In genomic region chr4:23333946-23334878, GRCh38 we compare ENCODE assay signal across 9 cellular contexts.
DNase-seq lines count a peak whose midpoint lies in the region; FAIRE-seq and TF ChIP-seq lines count a peak whose summit lies in the region.
"Had no signal": no experiment of that assay in that cellular context is flagged by ENCODE, and none has a peak within 500 bp of the region (broad histone marks: within the 10 kb centered on the region; RNA-seq: fewer than 3 reads in every experiment).

No MANE protein-coding gene starts in this region.

- dilution Hi-C loops in endothelial cell of umbilical vein (cut with MboI; ENCODE audit: extremely low pct_ligation_motif_present, low sequenced_read_pairs) = no loop called here

- no peak overlapping the region for H3K9ac ChIP-seq in endothelial cell of umbilical vein (replicated peaks; ENCODE audit: extremely low read depth, insufficient read depth, low read length)

- CTCF ChIA-PET in HEK293 (lab: Yijun Ruan, JAX) (interaction anchor here (0.6 kb wide), 1 partner anchor 58 kb away, joined by 3 read pairs; no protein-coding TSS in a partner anchor), endothelial cell of umbilical vein (lab: Charles Lee) (no interaction called here)

- TF ChIP-seq CTCF in HEK293 (tag by site-specific recombination; IDR thresholded peaks at IDR 0.05) (no peak), endothelial cell of umbilical vein (IDR thresholded peaks at IDR 0.05; ENCODE audit: extremely low read depth in 1 of 2, insufficient read depth in 1 of 2, low read depth in 1 of 2, low read length in 2 of 2) (no peak), neutrophil (IDR thresholded peaks at IDR 0.05) (no peak)

- H3K79me2 ChIP-seq in endothelial cell of umbilical vein (ENCODE audit: control insufficient read depth, insufficient read depth, low read length) = no peaks in the 10 kb centered on the region

- no peaks in the 10 kb centered on the region for H3K36me3 ChIP-seq in HEK293 (ENCODE audit: control insufficient read depth in 2 of 2, insufficient read depth in 1 of 2, low read length in 2 of 2)
- no peaks in the 10 kb centered on the region for H3K36me3 ChIP-seq in endothelial cell of umbilical vein (ENCODE audit: control insufficient read depth in 2 of 2, extremely low read depth in 1 of 2, insufficient read depth in 2 of 2, low read length in 2 of 2)
- no peaks in the 10 kb centered on the region for H3K36me3 ChIP-seq in neutrophil
- H3K36me3 ChIP-seq: tibial nerve had no signal

- H3K27ac ChIP-seq in HEK293 (ENCODE audit: extremely low read depth, low read depth, low read length) (no peak overlapping the region), endothelial cell of umbilical vein (ENCODE audit: insufficient read depth, low read depth, low read length) (no peak overlapping the region), neutrophil (peak overlapping the region; percentile 25)
- H3K27ac ChIP-seq: tibial nerve had no signal

- no peak for FAIRE-seq in endothelial cell of umbilical vein (lab: Jason Lieb, UNC)

- H3K4me1 ChIP-seq in HEK293 (ENCODE audit: control insufficient read depth, insufficient read depth, low read length) = no peaks in the 10 kb centered on the region
- no peaks in the 10 kb centered on the region for H3K4me1 ChIP-seq in endothelial cell of umbilical vein (ENCODE audit: control insufficient read depth, extremely low read depth, insufficient read depth, low read length)
- peaks cover 0 to 9% of the 10 kb centered on the region in 2 experiments for H3K4me1 ChIP-seq in neutrophil (ENCODE audit: control insufficient read depth in 1 of 2, insufficient read depth in 1 of 2, low read depth in 1 of 2, low read length in 1 of 2)
- H3K4me1 ChIP-seq: tibial nerve had no signal

- H2AFZ ChIP-seq in endothelial cell of umbilical vein (ENCODE audit: low read depth, low read length) = no peak overlapping the region

- no TSS peak for BruUV-seq in endothelial cell of umbilical vein (replicated peaks; lab: Mats Ljungman, UMichigan)

- H3K4me2 ChIP-seq in endothelial cell of umbilical vein (ENCODE audit: insufficient read depth, low read length) = no peak overlapping the region

- no peaks in the 10 kb centered on the region for H3K27me3 ChIP-seq in endothelial cell of umbilical vein (ENCODE audit: control insufficient read depth in 2 of 2, insufficient read depth in 2 of 2, low read length in 2 of 2)
- H3K27me3 ChIP-seq in neutrophil = no peaks in the 10 kb centered on the region
- H3K27me3 ChIP-seq: tibial nerve had no signal

- no peak overlapping the region for H3K4me3 ChIP-seq in HEK293 (ENCODE audit: low read depth, low read length)
- H3K4me3 ChIP-seq in endothelial cell of umbilical vein (replicated peaks in 1 of 3; ENCODE audit: insufficient read depth in 1 of 3, low read depth in 1 of 3, low read length in 3 of 3) = no peak overlapping the region
- H3K4me3 ChIP-seq in neutrophil (ENCODE audit: low read depth in 1 of 2, low read length in 1 of 2) = no peak overlapping the region
- H3K4me3 ChIP-seq: tibial nerve had no signal

- no peaks in the 10 kb centered on the region for H3K9me3 ChIP-seq in HEK293 (ENCODE audit: control insufficient read depth, insufficient read depth, low read depth, low read length)
- H3K9me3 ChIP-seq in endothelial cell of umbilical vein (replicated peaks; ENCODE audit: control insufficient read depth, insufficient read depth, low read length) = peaks cover 2% of the 10 kb centered on the region
- H3K9me3 ChIP-seq in neutrophil = no peaks in the 10 kb centered on the region
- H3K9me3 ChIP-seq: tibial nerve had no signal

- no peaks in the 10 kb centered on the region for H3K9me1 ChIP-seq in endothelial cell of umbilical vein (replicated peaks; ENCODE audit: control insufficient read depth, extremely low read depth, insufficient read depth, low read length)

- intact Hi-C loops in endothelial cell of umbilical vein (cut with micrococcal nuclease) = no loop called here

- TF ChIP-seq POLR2A in endothelial cell of umbilical vein (IDR thresholded peaks at IDR 0.05; ENCODE audit: low read depth, low read length) = no peak

- POLR2A ChIA-PET in HEK293 (lab: Yijun Ruan, JAX) (no interaction called here), endothelial cell of umbilical vein (lab: Charles Lee) (no interaction called here)

- H4K20me1 ChIP-seq in endothelial cell of umbilical vein (replicated peaks; ENCODE audit: control insufficient read depth, extremely low read depth, insufficient read depth, low read length) = no peaks in the 10 kb centered on the region

- DNase-seq in NCI-H82 (lab: John Stamatoyannopoulos, UW) (peak; percentile 9), NCI-H82 treated with DMSO at 0.1 percent for 48 hours (lab: John Stamatoyannopoulos, UW; ENCODE audit: unreplicated experiment) (no peak), Kasumi-1 (lab: John Stamatoyannopoulos, UW) (peak; percentile 96 to 97), SKM-1 (lab: John Stamatoyannopoulos, UW; ENCODE audit: unreplicated experiment) (peak; percentile 54), endothelial cell of umbilical vein (ENCODE audit: low read depth, low spot score) (no peak), NCI-H1694 (lab: John Stamatoyannopoulos, UW) (no peak)

TF ChIP-seq in HEK293, 187 proteins besides CTCF, POLR2A, EP300 and RAD21 (continues in another document):
- TF ChIP-seq RBAK (tag by site-specific recombination; IDR thresholded peaks at IDR 0.05) = no peak
- peak; percentile 70 for TF ChIP-seq ZBTB44 (tag by site-specific recombination; IDR thresholded peaks at IDR 0.05)
- TF ChIP-seq HIC1 (tag by site-specific recombination; IDR thresholded peaks at IDR 0.05) = peak; percentile 87
- peak; percentile 75; the same call in 1 of the 2 replicates for TF ChIP-seq ZBTB21 (tag by site-specific recombination; IDR thresholded peaks at IDR 0.05)

TF ChIP-seq in endothelial cell of umbilical vein, 7 proteins besides CTCF, POLR2A, EP300 and RAD21:
- peak; percentile 5 for TF ChIP-seq JUN (IDR thresholded peaks at IDR 0.05; ENCODE audit: borderline replicate concordance, insufficient read depth, insufficient read length, low read depth)
- no peak for TF ChIP-seq MYC (IDR thresholded peaks at IDR 0.05; ENCODE audit: low read depth, low read length)
- no peak for TF ChIP-seq FOS (IDR thresholded peaks at IDR 0.05; ENCODE audit: borderline replicate concordance, insufficient read depth, low read length)
- TF ChIP-seq GATA2 (IDR thresholded peaks at IDR 0.05; ENCODE audit: insufficient read depth, insufficient read length, low read depth, low read length) = no peak
- TF ChIP-seq MAX (IDR thresholded peaks at IDR 0.05; ENCODE audit: insufficient read depth, insufficient read length) = no peak
- TF ChIP-seq EZH2 (IDR thresholded peaks at IDR 0.05; ENCODE audit: borderline replicate concordance, low read depth, low read length, severe bottlenecking) = no peak
- TF ChIP-seq POLR2AphosphoS5 (IDR thresholded peaks at IDR 0.05; ENCODE audit: insufficient read depth, low read depth, low read length) = no peak

Comparison
In these comparisons a context has a peak if more than half of its experiments do, and no peak if none do; other contexts are left out.
1. DNase-seq: peak in NCI-H82 (single experiment), Kasumi-1 (2 of 2) and SKM-1 (single experiment); none in NCI-H82 treated with DMSO at 0.1 percent for 48 hours (single experiment), endothelial cell of umbilical vein (single experiment) and NCI-H1694 (single experiment).